In the genomic region with DNA sequence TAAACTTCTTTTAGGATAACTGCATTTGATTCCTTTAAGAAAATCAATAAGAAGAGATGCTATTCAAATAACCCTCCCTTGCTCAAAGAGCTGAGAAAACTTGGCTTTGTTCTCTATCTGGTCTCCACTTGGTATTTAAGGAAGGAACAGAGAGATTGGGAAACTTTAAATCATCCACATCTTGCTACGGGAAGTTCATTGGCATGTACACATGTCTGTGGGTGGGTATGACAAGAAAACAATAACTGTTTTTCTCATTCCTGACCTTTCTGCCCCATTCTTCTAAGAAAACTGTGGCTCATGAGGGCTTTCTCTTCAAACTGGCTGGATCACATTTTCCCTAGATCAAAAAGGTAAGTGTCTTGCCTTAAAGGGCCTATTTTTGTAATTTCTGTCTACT, we compare ENCODE assay signal across 14 cellular contexts. TPM values are rescaled to one million over a fixed set of nuclear protein-coding genes. Genes with fewer than 3 reads are reported as not detected.
A peak's percentile ranks its signal among the peaks of the same experiment; 100 is the strongest.
DNase-seq lines count a peak whose midpoint lies in the region; ATAC-seq and TF ChIP-seq lines count a peak whose summit lies in the region.
"Had no signal": no experiment of that assay in that cellular context is flagged by ENCODE, and none has a peak within 500 bp of the region (broad histone marks: within the 10 kb centered on the region; RNA-seq: fewer than 3 reads in every experiment).

No MANE protein-coding gene starts in this region.

- intact Hi-C loops in left ventricle myocardium superior (cut with micrococcal nuclease) = no loop called here
- intact Hi-C loops in Right ventricle myocardium superior (cut with DNase I) = no loop called here
- intact Hi-C loops in upper lobe of right lung (cut with DNase I) = no loop called here

- H3K4me3 Mint-ChIP-seq in T-cell = no peak overlapping the region

- H3K27me3 Mint-ChIP-seq in T-cell = no peaks in the 10 kb centered on the region

- H3K36me3 ChIP-seq in upper lobe of right lung = no peaks in the 10 kb centered on the region
- H3K36me3 ChIP-seq: BE2C, ovary had no signal

- H3K36me3 Mint-ChIP-seq in T-cell = peaks cover under 1% of the 10 kb centered on the region

- H3K27me3 ChIP-seq in upper lobe of right lung = no peaks in the 10 kb centered on the region
- H3K27me3 ChIP-seq: ovary had no signal

- CTCF ChIA-PET in T-cell (lab: Charles Lee) = interaction anchor here (0.5 to 0.7 kb wide), 4 partner anchors 230 to 1012 kb away, joined by 3 to 6 read pairs (median 4); no protein-coding TSS in a partner anchor

- no peak for DNase-seq in left ventricle myocardium superior
- DNase-seq in Right ventricle myocardium superior = no peak
- DNase-seq in T-cell = no peak
- peak; percentile 86 for DNase-seq in fibroblast of pulmonary artery (ENCODE audit: low read depth)
- DNase-seq in upper lobe of right lung = no peak
- no peak for DNase-seq in cerebellar nuclear complex (lab: John Stamatoyannopoulos, UW)
- no peak for DNase-seq in activated gamma-delta T cell treated with Interleukin-2 at 50 U/mL for 16 hours
- no peak for DNase-seq in NCI-H187 (lab: John Stamatoyannopoulos, UW)
- DNase-seq: activated T-cell treated with anti-CD3 and anti-CD28 coated beads, Interleukin-2, amount 50 U/mL, for 1 hour; BE2C; NCI-H146; NCI-H526; ovary had no signal

- peaks cover 66% of the 10 kb centered on the region for H3K4me1 ChIP-seq in upper lobe of right lung
- H3K4me1 ChIP-seq: BE2C had no signal

- peaks cover 72 to 93% (median 87%) of the 10 kb centered on the region in 3 donors for H3K4me1 Mint-ChIP-seq in T-cell

- no peaks in the 10 kb centered on the region for H3K9me3 Mint-ChIP-seq in T-cell

- H3K27ac Mint-ChIP-seq in T-cell = peak overlapping the region; percentile 91 to 98

- POLR2A ChIA-PET in T-cell (lab: Charles Lee) = no interaction called here

- H3K9me3 ChIP-seq in upper lobe of right lung = no peaks in the 10 kb centered on the region
- H3K9me3 ChIP-seq: BE2C, ovary had no signal

- H3K27ac ChIP-seq in upper lobe of right lung = peak overlapping the region; percentile 52
- H3K27ac ChIP-seq: ovary had no signal

- ATAC-seq in left ventricle myocardium superior (peak; percentile 37), Right ventricle myocardium superior (ENCODE audit: poor library complexity) (no peak), T-cell (replicated peaks in 1 of 4) (no peak), upper lobe of right lung (peak; percentile 56)

- TF ChIP-seq CTCF in fibroblast of pulmonary artery (IDR thresholded peaks at IDR 0.05; ENCODE audit: low read length, missing control alignments) (no peak), upper lobe of right lung (IDR thresholded peaks at IDR 0.05) (no peak)

- H3K4me3 ChIP-seq in fibroblast of pulmonary artery (replicated peaks; ENCODE audit: low read depth, low read length) (no peak overlapping the region), upper lobe of right lung (no peak overlapping the region)
- H3K4me3 ChIP-seq: lung, ovary had no signal

RNA-seq across cellular contexts. Expression of a gene that starts 6.0 kb away (rescaled TPM):
- total RNA-seq in left ventricle myocardium superior = 2.8 TPM
- total RNA-seq in Right ventricle myocardium superior = 3.2 TPM
- total RNA-seq in T-cell = 10 to 100 TPM; 43.6 to 69.9 (median 50.1) TPM
- total RNA-seq in upper lobe of right lung = 69.2 TPM

RNA-seq across cellular contexts. Expression of a gene that starts 57.3 kb away (rescaled TPM):
- total RNA-seq in left ventricle myocardium superior = 38.2 TPM
- 40.1 TPM for total RNA-seq in Right ventricle myocardium superior
- total RNA-seq in T-cell = 10 to 100 TPM; 13.1 to 19.1 (median 16.0) TPM
- 25.2 TPM for total RNA-seq in upper lobe of right lung

Comparison
In these comparisons a context has a peak if more than half of its experiments do, and no peak if none do; other contexts are left out.
1. ATAC-seq: peak in left ventricle myocardium superior (single experiment) and upper lobe of right lung (single experiment); none in Right ventricle myocardium superior (single experiment) and T-cell (0 of 4).
2. RNA of a gene that starts 6.0 kb away (total RNA-seq): 69.2 TPM in upper lobe of right lung (single experiment) and 43.6 to 69.9 TPM in T-cell; 3.2 TPM in Right ventricle myocardium superior (single experiment) and 2.8 TPM in left ventricle myocardium superior (single experiment); every median in the first group is over 10 times any median in the second.